8 cellular contexts compared by ENCODE assay signal in genomic region chr6:32177788-32178546, GRCh38. TPM values are rescaled to one million over a fixed set of nuclear protein-coding genes. Genes with fewer than 3 reads are reported as not detected.
DNase-seq lines count a peak whose midpoint lies in the region; ATAC-seq and TF ChIP-seq lines count a peak whose summit lies in the region.

TSS of gene RNF5 (plus strand) at chr6:32178405. CDS start at chr6:32178512, 107 bp downstream.

- peak within 1 kb of the TSS; percentile 94 to 99 (median 98) for H3K27ac Mint-ChIP-seq in IgD-negative memory B cell

- peak within 1 kb of the TSS; percentile 25 for H3K4me3 ChIP-seq in mucosa of descending colon

- H3K4me3 Mint-ChIP-seq in IgD-negative memory B cell = peak within 1 kb of the TSS; percentile 72 to 95 (median 93)

- DNase-seq in DMS 273 (lab: John Stamatoyannopoulos, UW; ENCODE audit: unreplicated experiment) = peak; percentile 100
- DNase-seq in OCI-M2 (lab: John Stamatoyannopoulos, UW; ENCODE audit: unreplicated experiment) = peak; percentile 99
- DNase-seq in activated T-cell treated with anti-CD3 and anti-CD28 coated beads for 48 hours (ENCODE audit: low read depth) = peak; percentile 82
- peak; percentile 100 for DNase-seq in epithelial cell of prostate (ENCODE audit: low read depth, low spot score)
- DNase-seq in mucosa of descending colon = peak; percentile 91 to 98 (median 94)
- DNase-seq in stimulated activated CD8-positive, alpha-beta memory T cell treated with anti-CD3 and anti-CD28 coated beads, Interleukin-4, amount 100 ng/mL, for 4 hours (ENCODE audit: low read depth in 2 of 2, low spot score in 1 of 2) = peak; percentile 78 to 86

- H3K4me1 ChIP-seq in mucosa of descending colon (ENCODE audit: low read depth) = peaks cover 40% of the 10 kb centered on the region

- H3K36me3 ChIP-seq in mucosa of descending colon (ENCODE audit: low read depth) = peaks cover 4% of the 10 kb centered on the region

- no peaks in the 10 kb centered on the region for H3K9me3 Mint-ChIP-seq in IgD-negative memory B cell

- intact Hi-C loops in mucosa of descending colon (cut with DNase I, micrococcal nuclease) = no loop called here

- H3K27me3 Mint-ChIP-seq in IgD-negative memory B cell = no peaks in the 10 kb centered on the region

- H3K4me1 Mint-ChIP-seq in IgD-negative memory B cell = peaks cover 22 to 54% (median 31%) of the 10 kb centered on the region in 3 donors

- H3K9me3 ChIP-seq in mucosa of descending colon = no peaks in the 10 kb centered on the region

- H3K36me3 Mint-ChIP-seq in IgD-negative memory B cell = peaks cover 5% of the 10 kb centered on the region

- ATAC-seq in GM21529 (IDR thresholded peaks at IDR 0.05; ENCODE audit: unreplicated experiment) (peak; percentile 78), mucosa of descending colon (peak; percentile 83)

- TF ChIP-seq CTCF in mucosa of descending colon (IDR thresholded peaks at IDR 0.05) = no peak

- H3K27ac ChIP-seq in epithelial cell of prostate = peak within 1 kb of the TSS; percentile 97

RNA-seq across cellular contexts. Expression of gene RNF5, which starts in this region (rescaled TPM):
- 88.8 TPM for polyA plus RNA-seq in IgD-negative memory B cell
- total RNA-seq in mucosa of descending colon = 100 to 1,000 TPM in 1 of 3 donors, 10 to 100 TPM in 2; 79.0 to 114 (median 85.0) TPM

Comparison
In these comparisons a context has a peak if more than half of its experiments do, and no peak if none do; other contexts are left out.
1. Peak in every context shown above with its lines: DNase-seq, ATAC-seq, H3K4me3 ChIP-seq and H3K27ac ChIP-seq.